In the genomic region with DNA sequence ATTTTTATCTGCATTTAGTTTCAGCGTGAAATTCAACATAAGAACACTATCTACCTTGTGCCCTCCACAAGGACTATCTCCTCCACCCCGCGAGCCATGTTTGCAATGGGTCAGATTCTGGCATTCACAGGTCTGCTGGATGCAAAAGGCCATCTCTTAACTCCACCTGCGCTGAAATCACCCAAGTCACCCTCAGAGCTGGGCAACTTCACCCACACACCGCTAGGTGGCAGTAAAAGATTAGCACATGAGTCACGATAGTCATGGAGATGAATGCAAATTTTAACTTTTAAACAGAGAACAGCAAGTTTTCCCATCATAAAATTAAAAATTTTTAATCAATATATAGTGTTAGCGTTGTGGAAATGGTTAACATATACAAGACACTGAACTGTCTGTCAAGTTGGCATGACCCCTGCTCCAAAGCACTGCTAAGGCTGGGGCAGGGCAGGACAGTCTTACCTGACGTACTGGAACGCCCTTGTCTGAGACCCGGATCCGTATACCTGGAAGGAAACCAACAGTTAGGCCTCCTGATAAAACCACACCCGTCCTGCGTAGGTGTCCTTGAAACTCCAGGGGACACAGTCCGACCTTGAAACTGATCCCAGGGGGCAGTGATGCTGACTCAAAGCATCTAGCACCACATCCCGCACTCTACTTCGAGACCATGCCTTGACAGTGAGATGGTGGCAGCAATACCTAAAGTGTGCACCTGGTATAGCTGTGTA, we compare ENCODE assay signal across 8 cellular contexts.
DNase-seq lines count a peak whose midpoint lies in the region; ATAC-seq and TF ChIP-seq lines count a peak whose summit lies in the region.

No MANE protein-coding gene starts in this region.

- peaks cover 3% of the 10 kb centered on the region for H3K4me1 ChIP-seq in cardiac muscle cell (ENCODE audit: low read depth)

- H3K4me3 ChIP-seq in cardiac muscle cell (no peak overlapping the region), WERI-Rb-1 (ENCODE audit: low read depth, low read length) (no peak overlapping the region)

- H3K9me3 ChIP-seq in cardiac muscle cell (ENCODE audit: low read depth) (no peaks in the 10 kb centered on the region), WERI-Rb-1 (ENCODE audit: severe bottlenecking) (no peaks in the 10 kb centered on the region)

- intact Hi-C loops in Right ventricle myocardium inferior (cut with DNase I) = loop anchor here (2.0 to 5.0 kb wide), 2 partner anchors 436 to 478 kb away; no protein-coding TSS in a partner anchor

- no peaks in the 10 kb centered on the region for H3K36me3 ChIP-seq in cardiac muscle cell
- H3K36me3 ChIP-seq in WERI-Rb-1 = peaks cover 13% of the 10 kb centered on the region

- no peaks in the 10 kb centered on the region for H3K27me3 ChIP-seq in cardiac muscle cell
- H3K27me3 ChIP-seq in WERI-Rb-1 (ENCODE audit: insufficient read depth, low read depth, severe bottlenecking) = no peaks in the 10 kb centered on the region

- DNase-seq in cardiac muscle cell (ENCODE audit: low read depth in 1 of 2, low spot score in 1 of 2) (peak; percentile 73 to 78), Right ventricle myocardium inferior (ENCODE audit: missing footprints) (no peak), NCI-H2171 (lab: John Stamatoyannopoulos, UW) (peak; percentile 22), WERI-Rb-1 (peak; percentile 55), cerebellar cortex (ENCODE audit: low spot score) (peak; percentile 82), left kidney (ENCODE audit: low read depth, low spot score) (peak; percentile 80)
- peak; percentile 56 for DNase-seq in stimulated activated CD8-positive, alpha-beta memory T cell treated with anti-CD3 and anti-CD28 coated beads, Interleukin-12 subunit alpha, Interleukin-12 subunit beta, amount 100 ng/mL, for 1 hour (ENCODE audit: low read depth)

- ATAC-seq in Right ventricle myocardium inferior (no peak), HG02970 (IDR thresholded peaks at IDR 0.05; ENCODE audit: low FRiP score, unreplicated experiment) (peak; percentile 42)

- H3K27ac ChIP-seq in cardiac muscle cell (no peak overlapping the region), WERI-Rb-1 (no peak overlapping the region)

- TF ChIP-seq CTCF in cardiac muscle cell (IDR thresholded peaks at IDR 0.05; ENCODE audit: low read depth, low read length) (peak; percentile 94), WERI-Rb-1 (IDR thresholded peaks at IDR 0.05; ENCODE audit: low read depth, low read length) (peak; percentile 69)
